In genomic region chr22:43053176-43053575, GRCh38 we compare ENCODE assay signal across 11 cellular contexts. TPM values are rescaled to one million over a fixed set of nuclear protein-coding genes. Genes with fewer than 3 reads are reported as not detected.
A peak's percentile ranks its signal among the peaks of the same experiment; 100 is the strongest.
DNase-seq lines count a peak whose midpoint lies in the region; ATAC-seq, FAIRE-seq and TF ChIP-seq lines count a peak whose summit lies in the region.
"Had no signal": no experiment of that assay in that cellular context is flagged by ENCODE, and none has a peak within 500 bp of the region (broad histone marks: within the 10 kb centered on the region; RNA-seq: fewer than 3 reads in every experiment).

No MANE protein-coding gene starts in this region.

- H3K27ac ChIP-seq in DOHH2 (ENCODE audit: low read depth, low read length) (no peak overlapping the region), keratinocyte (ENCODE audit: control insufficient read depth, insufficient read depth, low read length) (no peak overlapping the region), small intestine (ENCODE audit: low read depth in 1 of 2, low read length in 1 of 2) (no peak overlapping the region)

- 94 to 97% (median 96%) methylated on average over 7 of the region's 7 CpGs for WGBS in small intestine, 3 donors

- H3K27ac Mint-ChIP-seq in Calu3 (ENCODE audit: unreplicated experiment): no peak overlapping the region
- H3K27ac Mint-ChIP-seq: activated T-cell treated with anti-CD3 and anti-CD28 coated beads, Interleukin-2, amount 50 U/mL, for 24 hours had no signal

- TF ChIP-seq EP300 in Ishikawa (IDR thresholded peaks at IDR 0.05; ENCODE audit: borderline replicate concordance): no peak

- DNase-seq in astrocyte of the cerebellum (ENCODE audit: low read depth) (no peak), keratinocyte (ENCODE audit: low read depth, low spot score) (no peak), small intestine (no peak), Calu3 (no peak)
- DNase-seq in effector CD8-positive, alpha-beta T cell (lab: John Stamatoyannopoulos, UW): no peak
- DNase-seq: activated T-cell treated with anti-CD3 and anti-CD28 coated beads, Interleukin-2, amount 50 U/mL, for 24 hours; amygdala; NCI-H446 treated with DMSO at 0.1 percent for 48 hours had no signal

- H3K9me3 ChIP-seq in DOHH2 (ENCODE audit: control insufficient read depth, insufficient read depth, low read length) (no peaks in the 10 kb centered on the region), keratinocyte (ENCODE audit: control insufficient read depth, low read depth, low read length) (no peaks in the 10 kb centered on the region), small intestine (ENCODE audit: control insufficient read depth, low read depth) (no peaks in the 10 kb centered on the region)

- FAIRE-seq in keratinocyte (lab: Jason Lieb, UNC): no peak
- FAIRE-seq in small intestine (lab: Jason Lieb, UNC): no peak

- H3K36me3 ChIP-seq in DOHH2 (ENCODE audit: control insufficient read depth, low read length) (no peaks in the 10 kb centered on the region), keratinocyte (ENCODE audit: control insufficient read depth in 2 of 2, extremely low read depth in 1 of 2, insufficient read depth in 2 of 2, low read length in 2 of 2) (no peaks in the 10 kb centered on the region), small intestine (ENCODE audit: control insufficient read depth in 2 of 2, insufficient read depth in 2 of 2, low read length in 2 of 2) (no peaks in the 10 kb centered on the region)

- H3K27me3 ChIP-seq in DOHH2 (ENCODE audit: control insufficient read depth, low read length): no peaks in the 10 kb centered on the region
- H3K27me3 ChIP-seq in keratinocyte (ENCODE audit: control insufficient read depth, extremely low read depth, insufficient read depth, low read length): no peaks in the 10 kb centered on the region
- H3K27me3 ChIP-seq in small intestine (ENCODE audit: control insufficient read depth in 2 of 2, insufficient read depth in 2 of 2, low read length in 2 of 2): no peaks in the 10 kb centered on the region

- CTCF ChIA-PET in Calu3 (lab: Charles Lee): no interaction called here

- dilution Hi-C loops in keratinocyte (cut with MboI; ENCODE audit: extremely low pct_ligation_motif_present, low sequenced_read_pairs): no loop called here

- no TSS peak for BruUV-seq in Calu3 (replicated peaks; lab: Mats Ljungman, UMichigan)

- H3K4me3 ChIP-seq in DOHH2 (ENCODE audit: low read length) (no peak overlapping the region), astrocyte of the cerebellum (ENCODE audit: low read depth, low read length) (no peak overlapping the region), keratinocyte (ENCODE audit: control insufficient read depth in 2 of 3, extremely low read depth in 1 of 3, insufficient read depth in 2 of 3, low read depth in 1 of 3, low read length in 3 of 3) (no peak overlapping the region), small intestine (ENCODE audit: low read depth in 1 of 2, low read length in 2 of 2) (no peak overlapping the region)

- in situ Hi-C loops in astrocyte of the cerebellum (cut with HindIII; ENCODE audit: low sequenced_read_pairs): no loop called here

- no peaks in the 10 kb centered on the region for H3K4me1 ChIP-seq in DOHH2 (ENCODE audit: control insufficient read depth, low read length)
- no peaks in the 10 kb centered on the region for H3K4me1 ChIP-seq in keratinocyte (ENCODE audit: control insufficient read depth, extremely low read depth, insufficient read depth, low read length)
- no peaks in the 10 kb centered on the region for H3K4me1 ChIP-seq in small intestine (ENCODE audit: control insufficient read depth in 2 of 2, insufficient read depth in 1 of 2, low read depth in 1 of 2, low read length in 1 of 2)

- H2AFZ ChIP-seq in keratinocyte (ENCODE audit: control insufficient read depth, low read length): no peak overlapping the region

- no peaks in the 10 kb centered on the region for H3K27me3 Mint-ChIP-seq in Calu3 (ENCODE audit: unreplicated experiment)
- H3K27me3 Mint-ChIP-seq: activated T-cell treated with anti-CD3 and anti-CD28 coated beads, Interleukin-2, amount 50 U/mL, for 24 hours had no signal

- no peaks in the 10 kb centered on the region for H3K4me1 Mint-ChIP-seq in Calu3 (ENCODE audit: low read depth, unreplicated experiment)

- peak; percentile 65 for TF ChIP-seq CTCF in DOHH2 (IDR thresholded peaks at IDR 0.05; ENCODE audit: low read depth, low read length, poor library complexity, severe bottlenecking)
- peak; percentile 25 for TF ChIP-seq CTCF in astrocyte of the cerebellum (IDR thresholded peaks at IDR 0.05; ENCODE audit: low read depth, low read length, missing control alignments)
- TF ChIP-seq CTCF in keratinocyte (optimal IDR thresholded peaks at IDR 0.05 in 1 of 3, IDR thresholded peaks at IDR 0.05 in 1 of 3, conservative IDR thresholded peaks at IDR 0.05 in 1 of 3; ENCODE audit: extremely low read depth in 1 of 3, insufficient read depth in 2 of 3, low read length in 3 of 3): peak; percentile 16 to 35 (median 17)
- no peak for TF ChIP-seq CTCF in Calu3 (IDR thresholded peaks at IDR 0.05; ENCODE audit: unreplicated experiment)

- no peak for ATAC-seq in HG02981 (IDR thresholded peaks at IDR 0.05; ENCODE audit: unreplicated experiment)

- H4K20me1 ChIP-seq in DOHH2 (ENCODE audit: control insufficient read depth, insufficient read depth, low read depth, low read length) (no peaks in the 10 kb centered on the region), keratinocyte (ENCODE audit: control insufficient read depth, extremely low read depth, insufficient read depth, low read length) (no peaks in the 10 kb centered on the region)

- no peaks in the 10 kb centered on the region for H3F3A ChIP-seq in DOHH2 (ENCODE audit: control insufficient read depth, insufficient read depth)

- intact Hi-C loops in Calu3 (cut with micrococcal nuclease; ENCODE audit: unreplicated experiment): no loop called here

- TF ChIP-seq RAD21 in Ishikawa (IDR thresholded peaks at IDR 0.05; ENCODE audit: low read depth): peak; percentile 47

- no peak overlapping the region for H3K9ac ChIP-seq in keratinocyte (ENCODE audit: control insufficient read depth, extremely low read depth, insufficient read depth, low read length)

- H3K4me3 Mint-ChIP-seq in Calu3 (ENCODE audit: low read depth, unreplicated experiment): no peak overlapping the region
- H3K4me3 Mint-ChIP-seq: activated T-cell treated with anti-CD3 and anti-CD28 coated beads, Interleukin-2, amount 50 U/mL, for 24 hours had no signal

- H3K36me3 Mint-ChIP-seq in Calu3 (ENCODE audit: insufficient read depth, unreplicated experiment): no peaks in the 10 kb centered on the region

- no peaks in the 10 kb centered on the region for H3K9me3 Mint-ChIP-seq in Calu3 (ENCODE audit: low read depth, unreplicated experiment)
- H3K9me3 Mint-ChIP-seq: activated T-cell treated with anti-CD3 and anti-CD28 coated beads, Interleukin-2, amount 50 U/mL, for 24 hours had no signal

- H3K9me2 ChIP-seq in DOHH2 (replicated peaks; ENCODE audit: control insufficient read depth, low read length): no peaks in the 10 kb centered on the region

- H3K4me2 ChIP-seq in DOHH2 (ENCODE audit: low read length) (no peak overlapping the region), keratinocyte (ENCODE audit: control insufficient read depth, extremely low read depth, insufficient read depth, low read depth, low read length) (no peak overlapping the region)

- H3K79me2 ChIP-seq in DOHH2 (ENCODE audit: control insufficient read depth, low read length): no peaks in the 10 kb centered on the region
- no peaks in the 10 kb centered on the region for H3K79me2 ChIP-seq in keratinocyte (ENCODE audit: control insufficient read depth, insufficient read depth, low read length)

- H3K9me1 ChIP-seq in keratinocyte (ENCODE audit: control insufficient read depth, extremely low read depth, insufficient read depth, low read length): no peaks in the 10 kb centered on the region

TF ChIP-seq in Ishikawa, 13 proteins besides CTCF, POLR2A, EP300 and RAD21 (continues in another document):
- TF ChIP-seq YY1 (IDR thresholded peaks at IDR 0.05; ENCODE audit: low read depth) (no peak), CREB1 (IDR thresholded peaks at IDR 0.05; ENCODE audit: low read depth) (no peak), CEBPB (IDR thresholded peaks at IDR 0.05) (no peak), FOXM1 (IDR thresholded peaks at IDR 0.05; ENCODE audit: borderline replicate concordance, low read depth) (no peak)

RNA-seq across cellular contexts. Expression of gene TTLL1, which starts 36.0 kb away (rescaled TPM):
- polyA plus RNA-seq in keratinocyte (3.5 to 6.0 TPM (median 3.9 TPM) in 3 replicates), small intestine (1 to 10 TPM; 1.1 to 4.2 (median 1.1) TPM)
- polyA plus RNA-seq in keratinocyte (2011; ENCODE audit: low read depth): 4.1 TPM
- polyA plus RNA-seq in keratinocyte (2011; cell fraction: cytosol; rRNA removed): 6.3 and 7.2 TPM in 2 replicates
- 5.5 and 5.6 TPM in 2 replicates for polyA plus RNA-seq in keratinocyte (2011; cell fraction: nucleus; rRNA removed)
- 2.8 and 7.4 TPM in 2 replicates for polyA plus RNA-seq in keratinocyte (2012; ENCODE audit: low replicate concordance)
- 3.8 to 8.6 TPM (median 4.2 TPM) in 3 replicates for polyA minus RNA-seq in keratinocyte
- polyA minus RNA-seq in keratinocyte (2011; cell fraction: cytosol; rRNA and poly(A)+ RNA removed): 2.3 TPM
- polyA minus RNA-seq in keratinocyte (2011; cell fraction: nucleus; rRNA and poly(A)+ RNA removed): 1.7 and 2.2 TPM in 2 replicates
- total RNA-seq in Calu3 (2022): 2.6 and 3.3 TPM in 2 replicates

RNA-seq across cellular contexts. Expression of gene PACSIN2, which starts 38.2 kb away (rescaled TPM):
- polyA plus RNA-seq in keratinocyte (50.7 to 57.2 TPM (median 55.5 TPM) in 3 replicates), small intestine (10 to 100 TPM; 28.9 to 53.3 (median 37.8) TPM)
- polyA plus RNA-seq in keratinocyte (2011; ENCODE audit: low read depth): 69.6 TPM
- 41.3 and 48.2 TPM in 2 replicates for polyA plus RNA-seq in keratinocyte (2011; cell fraction: cytosol; rRNA removed)
- 72.4 and 73.4 TPM in 2 replicates for polyA plus RNA-seq in keratinocyte (2011; cell fraction: nucleus; rRNA removed)
- polyA plus RNA-seq in keratinocyte (2012; ENCODE audit: low replicate concordance): 25.5 and 45.1 TPM in 2 replicates
- 29.4 to 42.1 TPM (median 36.9 TPM) in 3 replicates for polyA minus RNA-seq in keratinocyte
- 27.2 TPM for polyA minus RNA-seq in keratinocyte (2011; cell fraction: cytosol; rRNA and poly(A)+ RNA removed)
- 27.2 and 40.8 TPM in 2 replicates for polyA minus RNA-seq in keratinocyte (2011; cell fraction: nucleus; rRNA and poly(A)+ RNA removed)
- 224 and 230 TPM in 2 replicates for total RNA-seq in Calu3 (2022)

RNA-seq across cellular contexts. Expression of gene BIK, which starts 57.4 kb away (rescaled TPM):
- polyA plus RNA-seq in keratinocyte (2.9 to 4.6 TPM (median 4.4 TPM) in 3 replicates), small intestine (10 to 100 TPM; 14.7 to 26.2 (median 22.7) TPM)
- polyA plus RNA-seq in keratinocyte (2011; ENCODE audit: low read depth): 4.3 TPM
- 4.2 and 6.5 TPM in 2 replicates for polyA plus RNA-seq in keratinocyte (2011; cell fraction: cytosol; rRNA removed)
- polyA plus RNA-seq in keratinocyte (2011; cell fraction: nucleus; rRNA removed): 4.7 and 6.8 TPM in 2 replicates
- 6.0 and 7.7 TPM in 2 replicates for polyA plus RNA-seq in keratinocyte (2012; ENCODE audit: low replicate concordance)
- polyA minus RNA-seq in keratinocyte: 1.5 to 2.6 TPM (median 2.0 TPM) in 3 replicates
- polyA minus RNA-seq in keratinocyte (2011; cell fraction: cytosol; rRNA and poly(A)+ RNA removed): 7.3 TPM
- 1.2 and 1.8 TPM in 2 replicates for polyA minus RNA-seq in keratinocyte (2011; cell fraction: nucleus; rRNA and poly(A)+ RNA removed)
- 37.9 and 43.1 TPM in 2 replicates for total RNA-seq in Calu3 (2022)
